Comparison of ENCODE assay signal across 15 cellular contexts in the genomic region with DNA sequence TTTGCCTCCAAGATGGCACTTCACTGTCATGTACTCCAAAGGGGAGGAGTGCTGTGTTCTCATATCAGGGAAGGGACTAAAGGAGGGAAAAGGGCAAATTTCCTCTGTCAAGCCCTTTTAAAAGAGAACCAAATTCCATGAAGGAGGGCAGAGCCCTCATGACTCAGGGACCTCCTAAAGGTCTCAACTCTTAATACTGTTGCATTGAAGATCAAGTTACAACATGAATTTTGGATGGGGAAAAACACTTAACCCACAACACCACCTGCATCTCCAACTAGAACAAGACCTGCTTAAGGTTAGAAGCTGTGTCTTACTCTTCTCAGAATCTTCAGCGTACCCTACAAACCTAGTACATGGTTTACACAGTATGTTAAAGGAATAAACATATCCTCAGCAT.
"Had no signal": no experiment of that assay in that cellular context is flagged by ENCODE, and none has a peak within 500 bp of the region (broad histone marks: within the 10 kb centered on the region; RNA-seq: fewer than 3 reads in every experiment).

No MANE protein-coding gene starts in this region.

- H3K36me3 ChIP-seq: gastroesophageal sphincter, tibial artery, upper lobe of right lung, vagina had no signal

- DNase-seq: effector CD4-positive, alpha-beta T cell; endodermal cell; left colon; left ventricle myocardium superior; naive thymus-derived CD4-positive, alpha-beta T cell; nephron progenitor cell; small intestine; stimulated activated CD4-positive, alpha-beta T cell treated with anti-CD3 and anti-CD28 coated beads, Interleukin-4, amount 100 ng/mL, for 1 hour; tibial artery; upper lobe of right lung had no signal

- H3K27me3 ChIP-seq: gastroesophageal sphincter, tibial artery, upper lobe of right lung, vagina had no signal

- H3K4me1 ChIP-seq: vagina had no signal

- H3K9me3 ChIP-seq: gastroesophageal sphincter, tibial artery, upper lobe of right lung, vagina had no signal

- H3K27ac ChIP-seq: coronary artery, tibial artery, upper lobe of right lung, vagina had no signal

- ATAC-seq: gastroesophageal sphincter; left colon; left ventricle myocardium superior; naive thymus-derived CD4-positive, alpha-beta T cell; stimulated activated memory B cell treated with anti-CD40 and anti-IgM and Interleukin-4, amounts not matched to agents 10 μg/mL and 1 μg/mL and 100 μg/mL, for 72 hours; upper lobe of right lung had no signal

- H3K4me3 ChIP-seq: coronary artery, gastroesophageal sphincter, lung, tibial artery, upper lobe of right lung, vagina had no signal
